In the genomic region with DNA sequence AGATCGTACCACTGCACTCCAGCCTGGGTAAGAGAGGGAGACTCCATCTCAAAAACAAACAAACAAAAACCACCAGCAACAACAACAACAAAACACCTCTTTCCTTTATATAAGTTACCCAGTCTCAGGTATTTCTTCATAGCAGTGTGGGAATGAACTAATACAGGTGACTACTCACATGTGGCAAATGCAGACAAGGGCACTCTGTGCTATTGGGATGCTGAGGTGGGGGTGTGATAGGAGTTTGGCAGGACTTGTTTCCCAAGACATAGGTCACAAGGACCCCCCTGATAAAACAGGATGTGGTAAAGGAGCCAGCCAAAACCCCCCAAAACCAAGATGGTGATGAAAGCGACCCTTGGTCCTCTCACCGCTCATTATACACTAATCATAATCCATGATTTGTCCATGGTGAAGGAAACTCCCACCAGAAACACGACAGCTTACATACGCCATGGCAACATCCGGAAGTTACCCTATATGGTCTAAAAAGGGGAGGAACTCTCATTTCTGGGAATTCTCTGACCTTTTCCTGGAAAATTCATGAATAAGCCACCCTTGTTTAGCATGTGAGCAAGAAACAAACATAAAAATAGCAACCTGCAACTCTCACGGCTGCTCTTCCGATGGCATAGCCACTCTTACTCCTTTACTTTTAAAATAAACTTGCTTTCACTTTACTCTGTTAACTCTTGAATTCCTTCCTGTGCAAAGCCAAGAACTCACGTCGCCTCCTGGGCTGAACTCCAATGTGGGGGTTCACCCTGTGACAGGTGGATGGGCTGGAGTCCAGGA, we compare ENCODE assay signal across 9 cellular contexts. TPM values are rescaled to one million over a fixed set of nuclear protein-coding genes. Genes with fewer than 3 reads are reported as not detected.
DNase-seq lines count a peak whose midpoint lies in the region; ATAC-seq, FAIRE-seq and TF ChIP-seq lines count a peak whose summit lies in the region.
"Had no signal": no experiment of that assay in that cellular context is flagged by ENCODE, and none has a peak within 500 bp of the region (broad histone marks: within the 10 kb centered on the region; RNA-seq: fewer than 3 reads in every experiment).

No MANE protein-coding gene starts in this region.

- H3K4me3 ChIP-seq in kidney (ENCODE audit: low read length in 2 of 2) (peak overlapping the region; percentile 34 to 47), stomach smooth muscle (ENCODE audit: low read length in 2 of 2) (peak overlapping the region; percentile 28 to 66)

- intact Hi-C loops in kidney (cut with DNase I) = no loop called here

- no peak for TF ChIP-seq CTCF in kidney (IDR thresholded peaks at IDR 0.05; ENCODE audit: borderline replicate concordance, extremely low read depth, insufficient read depth)

- ATAC-seq in HG02885 (IDR thresholded peaks at IDR 0.05; ENCODE audit: poor library complexity, unreplicated experiment) (no peak), HG03095 (IDR thresholded peaks at IDR 0.05; ENCODE audit: unreplicated experiment) (no peak), GM21786 (IDR thresholded peaks at IDR 0.05; ENCODE audit: unreplicated experiment) (no peak)

- DNase-seq in LHCN-M2 (ENCODE audit: low read depth) = peak; percentile 61
- DNase-seq in astrocyte of the hippocampus (ENCODE audit: low read depth, low spot score) = peak; percentile 18
- no peak for DNase-seq in kidney
- no peak for DNase-seq in Ammon's horn (ENCODE audit: low spot score)
- DNase-seq: NCI-H2081 had no signal

- H3K36me3 ChIP-seq in kidney (ENCODE audit: control insufficient read depth in 1 of 2, insufficient read depth in 2 of 2, low read length in 2 of 2) = no peaks in the 10 kb centered on the region
- H3K36me3 ChIP-seq in stomach smooth muscle (ENCODE audit: control insufficient read depth in 2 of 2, insufficient read depth in 2 of 2, low read length in 2 of 2) = no peaks in the 10 kb centered on the region

- H3K27me3 ChIP-seq in stomach smooth muscle (ENCODE audit: control insufficient read depth in 1 of 2, insufficient read depth in 2 of 2, low read length in 2 of 2) = no peaks in the 10 kb centered on the region

- H3K9ac ChIP-seq in kidney (ENCODE audit: low read length in 2 of 2) (peak overlapping the region in 1 of 2 donors; percentile 31), stomach smooth muscle (ENCODE audit: low read length in 2 of 2) (peak overlapping the region; percentile 18 to 69)

- H3K9me3 ChIP-seq in kidney (ENCODE audit: control insufficient read depth in 1 of 2, low read length in 2 of 2) (no peaks in the 10 kb centered on the region), stomach smooth muscle (ENCODE audit: control insufficient read depth in 2 of 2, low read length in 2 of 2) (no peaks in the 10 kb centered on the region)

- H3K4me1 ChIP-seq in kidney (ENCODE audit: control insufficient read depth in 1 of 2, insufficient read depth in 1 of 2, low read depth in 1 of 2, low read length in 2 of 2) (peaks cover 0 to 8% of the 10 kb centered on the region in 2 donors), stomach smooth muscle (ENCODE audit: control insufficient read depth, insufficient read depth, low read length) (peaks cover 7% of the 10 kb centered on the region)

- FAIRE-seq in kidney (lab: Jason Lieb, UNC) = no peak

- H3K27ac ChIP-seq in kidney (ENCODE audit: low read depth in 2 of 2, low read length in 2 of 2) (peak overlapping the region; percentile 74 to 79), stomach smooth muscle (ENCODE audit: low read length) (peak overlapping the region; percentile 79)

RNA-seq across cellular contexts. Expression of a gene that starts 18.8 kb away (rescaled TPM):
- total RNA-seq in LHCN-M2 (2014; rRNA removed) (76.5 and 86.6 TPM in 2 replicates), kidney (17.5 TPM)
- 23.5 TPM for polyA plus RNA-seq in LHCN-M2 (2012)
- 2.9 TPM for polyA plus RNA-seq in kidney (ENCODE audit: insufficient read depth, low read depth, low replicate concordance)

Comparison
In these comparisons a context has a peak if more than half of its experiments do, and no peak if none do; other contexts are left out.
1. DNase-seq: peak in LHCN-M2 (single experiment) and astrocyte of the hippocampus (single experiment); none in kidney (single experiment) and Ammon's horn (single experiment).